ENCODE assay signal across 12 cellular contexts in genomic region chr10:4775808-4776207, GRCh38. TPM values are rescaled to one million over a fixed set of nuclear protein-coding genes. Genes with fewer than 3 reads are reported as not detected.
A peak's percentile ranks its signal among the peaks of the same experiment; 100 is the strongest.
DNase-seq lines count a peak whose midpoint lies in the region; ATAC-seq and TF ChIP-seq lines count a peak whose summit lies in the region.
"Had no signal": no experiment of that assay in that cellular context is flagged by ENCODE, and none has a peak within 500 bp of the region (broad histone marks: within the 10 kb centered on the region; RNA-seq: fewer than 3 reads in every experiment).

No MANE protein-coding gene starts in this region.

- intact Hi-C loops in activated T-helper 2 cell treated with anti-CD3 and anti-CD28 coated beads, Interferon-gamma antibody, Interleukin-2, Interleukin-4, amounts not matched to agents 10 μg/mL and 5 μg/mL and 100 μg/mL, durations not matched to agents 14 hours and 24 hours and 36 hours (cut with micrococcal nuclease), result loop anchor here (5.0 to 10.0 kb wide), 2 partner anchors 971 to 1549 kb away; no protein-coding TSS in a partner anchor
- intact Hi-C loops in posterior vena cava (cut with DNase I), result loop anchor here in 1 of 2 donors (10.0 kb wide), 1 partner anchor 1581 kb away; no protein-coding TSS in a partner anchor

- no peak for ATAC-seq in HG02759 (IDR thresholded peaks at IDR 0.05; ENCODE audit: unreplicated experiment)
- ATAC-seq: sciatic nerve had no signal

- H3K9me3 Mint-ChIP-seq in activated T-helper 2 cell treated with anti-CD3 and anti-CD28 coated beads, Interferon-gamma antibody, Interleukin-2, Interleukin-4, amounts not matched to agents 10 μg/mL and 5 μg/mL and 100 μg/mL, durations not matched to agents 14 hours and 24 hours and 36 hours, result no peaks in the 10 kb centered on the region
- no peaks in the 10 kb centered on the region for H3K9me3 Mint-ChIP-seq in type B pancreatic cell

- no peaks in the 10 kb centered on the region for H3K36me3 ChIP-seq in BJ (ENCODE audit: control insufficient read depth, insufficient read depth, low read length)

- DNase-seq in BJ (ENCODE audit: low read depth) (peak; percentile 65), HCEC 1CT (peak; percentile 82), kidney tubule cell (ENCODE audit: low spot score) (peak; percentile 83), amniotic stem cell (lab: John Stamatoyannopoulos, UW) (no peak), posterior vena cava (ENCODE audit: low spot score) (no peak), type B pancreatic cell (ENCODE audit: extremely low spot score, unreplicated experiment) (no peak)
- DNase-seq in activated T-helper 2 cell treated with anti-CD3 and anti-CD28 coated beads, Interferon-gamma antibody, Interleukin-2, Interleukin-4, amounts not matched to agents 10 μg/mL and 5 μg/mL and 100 μg/mL, durations not matched to agents 14 hours and 24 hours and 36 hours (ENCODE audit: low spot score), result no peak
- DNase-seq: immature natural killer cell, NCI-H345, testis had no signal

- no peak overlapping the region for H3K4me3 Mint-ChIP-seq in activated T-helper 2 cell treated with anti-CD3 and anti-CD28 coated beads, Interferon-gamma antibody, Interleukin-2, Interleukin-4, amounts not matched to agents 10 μg/mL and 5 μg/mL and 100 μg/mL, durations not matched to agents 14 hours and 24 hours and 36 hours (ENCODE audit: low read depth)
- no peak overlapping the region for H3K4me3 Mint-ChIP-seq in type B pancreatic cell
- H3K4me3 Mint-ChIP-seq: immature natural killer cell had no signal

- peaks cover 23% of the 10 kb centered on the region for H3K27me3 Mint-ChIP-seq in activated T-helper 2 cell treated with anti-CD3 and anti-CD28 coated beads, Interferon-gamma antibody, Interleukin-2, Interleukin-4, amounts not matched to agents 10 μg/mL and 5 μg/mL and 100 μg/mL, durations not matched to agents 14 hours and 24 hours and 36 hours (ENCODE audit: low read depth)
- H3K27me3 Mint-ChIP-seq in type B pancreatic cell, result no peaks in the 10 kb centered on the region

- peaks cover 6% of the 10 kb centered on the region for H3K4me1 Mint-ChIP-seq in activated T-helper 2 cell treated with anti-CD3 and anti-CD28 coated beads, Interferon-gamma antibody, Interleukin-2, Interleukin-4, amounts not matched to agents 10 μg/mL and 5 μg/mL and 100 μg/mL, durations not matched to agents 14 hours and 24 hours and 36 hours (ENCODE audit: low read depth)
- peaks cover 7% of the 10 kb centered on the region for H3K4me1 Mint-ChIP-seq in type B pancreatic cell (ENCODE audit: unreplicated experiment)
- H3K4me1 Mint-ChIP-seq: immature natural killer cell had no signal

- CTCF ChIA-PET in BJ (lab: Yijun Ruan, JAX), result interaction anchor here (1.3 kb wide), 1 partner anchor 39 kb away, joined by 3 read pairs; no protein-coding TSS in a partner anchor

- H3K4me3 ChIP-seq in BJ (ENCODE audit: low read depth, low read length), result no peak overlapping the region
- H3K4me3 ChIP-seq: testis had no signal

- TF ChIP-seq CTCF in BJ (IDR thresholded peaks at IDR 0.05; ENCODE audit: insufficient read depth, low read depth, low read length) (no peak), type B pancreatic cell (conservative IDR thresholded peaks at IDR 0.05) (no peak)

- POLR2A ChIA-PET in BJ (lab: Charles Lee), result no interaction called here

- H3K27ac Mint-ChIP-seq in activated T-helper 2 cell treated with anti-CD3 and anti-CD28 coated beads, Interferon-gamma antibody, Interleukin-2, Interleukin-4, amounts not matched to agents 10 μg/mL and 5 μg/mL and 100 μg/mL, durations not matched to agents 14 hours and 24 hours and 36 hours, result peak overlapping the region; percentile 67
- H3K27ac Mint-ChIP-seq in type B pancreatic cell, result no peak overlapping the region
- H3K27ac Mint-ChIP-seq: immature natural killer cell had no signal

- no peaks in the 10 kb centered on the region for H3K36me3 Mint-ChIP-seq in activated T-helper 2 cell treated with anti-CD3 and anti-CD28 coated beads, Interferon-gamma antibody, Interleukin-2, Interleukin-4, amounts not matched to agents 10 μg/mL and 5 μg/mL and 100 μg/mL, durations not matched to agents 14 hours and 24 hours and 36 hours (ENCODE audit: low read depth)
- no peaks in the 10 kb centered on the region for H3K36me3 Mint-ChIP-seq in type B pancreatic cell
- H3K36me3 Mint-ChIP-seq: immature natural killer cell had no signal

- no peaks in the 10 kb centered on the region for H3K27me3 ChIP-seq in BJ (ENCODE audit: control insufficient read depth, insufficient read depth, low read length)
- H3K27me3 ChIP-seq: testis had no signal

RNA-seq across cellular contexts. Expression of gene AKR1E2, which starts 50.2 kb away (rescaled TPM):
- 2.5 and 3.3 TPM in 2 replicates for polyA plus RNA-seq in BJ (2011; rRNA removed)
- polyA minus RNA-seq in BJ (2011; rRNA and poly(A)+ RNA removed), result 9.7 and 16.4 TPM in 2 replicates
- 8.3 and 10.1 TPM in 2 replicates for total RNA-seq in activated T-helper 2 cell treated with anti-CD3 and anti-CD28 coated beads, Interferon-gamma antibody, Interleukin-2, Interleukin-4, amounts not matched to agents 10 μg/mL and 5 μg/mL and 100 μg/mL, durations not matched to agents 14 hours and 24 hours and 36 hours
- total RNA-seq in posterior vena cava, result 10 to 100 TPM; 11.4 to 12.0 TPM
- 4.7 and 6.6 TPM in 2 replicates for total RNA-seq in type B pancreatic cell (ENCODE audit: low replicate concordance)
- polyA plus RNA-seq: immature natural killer cell had no signal

Comparison
In these comparisons a context has a peak if more than half of its experiments do, and no peak if none do; other contexts are left out.
1. DNase-seq: peak in BJ (single experiment), HCEC 1CT (single experiment) and kidney tubule cell (single experiment); none in activated T-helper 2 cell treated with anti-CD3 and anti-CD28 coated beads, Interferon-gamma antibody, Interleukin-2, Interleukin-4, amounts not matched to agents 10 μg/mL and 5 μg/mL and 100 μg/mL, durations not matched to agents 14 hours and 24 hours and 36 hours (single experiment), amniotic stem cell (single experiment), posterior vena cava (single experiment) and type B pancreatic cell (single experiment).